Comparison of ENCODE assay signal across 32 cellular contexts in genomic region chr6:13676551-13677156, GRCh38.
"Had no signal": no experiment of that assay in that cellular context is flagged by ENCODE, and none has a peak within 500 bp of the region (broad histone marks: within the 10 kb centered on the region; RNA-seq: fewer than 3 reads in every experiment).

No MANE protein-coding gene starts in this region.

- H3K9me3 ChIP-seq: body of pancreas, gastrocnemius medialis had no signal

- H3K27ac ChIP-seq: gastrocnemius medialis, heart left ventricle, WERI-Rb-1 had no signal

- H3K27me3 Mint-ChIP-seq: activated B cell treated with CpG ODN at 0.5 μM for 24 hours; activated naive CD8-positive, alpha-beta T cell treated with anti-CD3 and anti-CD28 coated beads for 36 hours; activated naive CD8-positive, alpha-beta T cell treated with anti-CD3 and anti-CD28 coated beads, Interleukin-2, amount 50 U/mL, for 24 hours; T-cell had no signal

- DNase-seq: activated B cell treated with CpG ODN at 0.5 μM for 24 hours; activated CD4-positive, alpha-beta T cell treated with anti-CD3 and anti-CD28 coated beads for 48 hours; activated CD4-positive, alpha-beta T cell treated with anti-CD3 and anti-CD28 coated beads, Interleukin-2, amount 50 U/mL, for 1 hour; activated CD4-positive, alpha-beta T cell treated with anti-CD3 and anti-CD28 coated beads, Interleukin-2, amount 50 U/mL, for 48 hours; activated CD8-positive, alpha-beta memory T cell treated with anti-CD3 and anti-CD28 coated beads, Interleukin-2, amount 50 U/mL, for 48 hours; activated gamma-delta T cell; activated naive CD4-positive, alpha-beta T cell; activated naive CD4-positive, alpha-beta T cell treated with anti-CD3 and anti-CD28 coated beads, Interleukin-2, amount 50 U/mL, for 16 hours; activated naive CD8-positive, alpha-beta T cell treated with anti-CD3 and anti-CD28 coated beads for 36 hours; activated naive CD8-positive, alpha-beta T cell treated with anti-CD3 and anti-CD28 coated beads, Interleukin-2, amount 50 U/mL, for 24 hours; activated T-cell treated with anti-CD3 and anti-CD28 coated beads for 4 hours; activated T-cell treated with anti-CD3 and anti-CD28 coated beads, Interleukin-2, amount 50 U/mL, for 48 hours; adrenal gland; amygdala; aorta; body of pancreas; caudate nucleus; cortex of kidney; effector CD8-positive, alpha-beta T cell; foreskin fibroblast; gastrocnemius medialis; glutamatergic neuron; heart left ventricle; SW 1271; T-cell; T1000; WERI-Rb-1 had no signal

- ATAC-seq: activated CD4-positive, CD25-positive, alpha-beta regulatory T cell treated with anti-CD3 and anti-CD28 coated beads, Interleukin-2, amount 50 U/mL, for 24 hours; activated naive CD8-positive, alpha-beta T cell treated with anti-CD3 and anti-CD28 coated beads, Interleukin-2, amount 50 U/mL, for 24 hours; body of pancreas; esophagus mucosa; gastrocnemius medialis; heart left ventricle; T-cell had no signal

- H3K27me3 ChIP-seq: adrenal gland, body of pancreas, gastrocnemius medialis, heart left ventricle had no signal

- H3K4me3 ChIP-seq: adrenal gland, body of pancreas, gastrocnemius medialis, heart left ventricle had no signal

- H3K4me3 Mint-ChIP-seq: activated B cell treated with CpG ODN at 0.5 μM for 24 hours; activated naive CD8-positive, alpha-beta T cell treated with anti-CD3 and anti-CD28 coated beads for 36 hours; activated naive CD8-positive, alpha-beta T cell treated with anti-CD3 and anti-CD28 coated beads, Interleukin-2, amount 50 U/mL, for 24 hours; activated T-helper 1 cell treated with anti-CD3 and anti-CD28 coated beads, Interleukin-12 subunit alpha, Interleukin-12 subunit beta, Interleukin-2, Interleukin-4 antibody, amounts not matched to agents 30 ng/mL and 10 ng/mL and 1 ng/mL, durations not matched to agents 14 hours and 24 hours and 36 hours; T-helper 1 cell treated with Interleukin-12 subunit alpha and Interleukin-12 subunit beta and Interleukin-4 antibody, amounts not matched to agents 30 μg/mL and 1 μg/mL, for 36 hours; T-helper 2 cell treated with Interferon-gamma antibody and Interleukin-4, amounts not matched to agents 5 μg/mL and 100 μg/mL, for 36 hours had no signal

- H3K36me3 ChIP-seq: adrenal gland, gastrocnemius medialis, heart left ventricle had no signal

- H3K27ac Mint-ChIP-seq: activated B cell treated with CpG ODN at 0.5 μM for 24 hours; activated naive CD8-positive, alpha-beta T cell treated with anti-CD3 and anti-CD28 coated beads for 36 hours; activated naive CD8-positive, alpha-beta T cell treated with anti-CD3 and anti-CD28 coated beads, Interleukin-2, amount 50 U/mL, for 24 hours; activated T-helper 1 cell treated with anti-CD3 and anti-CD28 coated beads, Interleukin-12 subunit alpha, Interleukin-12 subunit beta, Interleukin-2, Interleukin-4 antibody, amounts not matched to agents 30 ng/mL and 10 ng/mL and 1 ng/mL, durations not matched to agents 14 hours and 24 hours and 36 hours; T-cell; T-helper 1 cell treated with Interleukin-12 subunit alpha and Interleukin-12 subunit beta and Interleukin-4 antibody, amounts not matched to agents 30 μg/mL and 1 μg/mL, for 36 hours; T-helper 2 cell treated with Interferon-gamma antibody and Interleukin-4, amounts not matched to agents 5 μg/mL and 100 μg/mL, for 36 hours had no signal
